1 cellular context compared by ENCODE assay signal in the genomic region with DNA sequence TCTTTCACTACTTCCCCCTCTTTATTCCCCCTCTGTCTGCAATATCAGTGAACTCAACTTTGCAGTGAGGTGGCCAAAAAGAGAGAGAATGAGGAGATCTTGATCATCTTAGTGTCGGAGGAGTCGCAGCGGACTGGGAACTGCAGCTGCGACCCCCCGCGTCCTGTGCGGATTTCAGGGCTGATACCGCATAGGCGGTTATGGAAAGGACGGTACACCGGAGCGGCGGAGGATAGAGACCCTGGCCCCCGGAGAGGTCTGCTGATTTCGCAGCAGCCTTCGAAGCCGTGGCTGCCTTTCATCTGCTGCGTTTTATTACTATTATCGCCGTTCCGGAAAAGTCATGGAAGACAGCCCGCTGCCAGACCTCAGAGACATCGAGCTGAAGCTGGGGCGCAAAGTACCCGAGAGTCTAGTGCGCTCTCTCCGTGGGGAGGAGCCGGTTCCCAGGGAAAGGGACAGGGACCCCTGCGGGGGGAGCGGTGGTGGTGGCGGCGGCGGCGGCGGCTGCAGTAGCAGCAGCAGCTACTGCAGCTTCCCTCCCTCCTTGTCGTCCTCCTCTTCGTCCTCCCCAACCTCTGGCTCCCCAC.
A peak's percentile ranks its signal among the peaks of the same experiment; 100 is the strongest.
TF ChIP-seq lines count a peak whose summit lies in the region.

No MANE protein-coding gene starts in this region.

TF ChIP-seq in HepG2, 621 proteins besides CTCF, POLR2A, EP300 and RAD21 (continued from another document and continues in another):
- TF ChIP-seq, protein P1, sequence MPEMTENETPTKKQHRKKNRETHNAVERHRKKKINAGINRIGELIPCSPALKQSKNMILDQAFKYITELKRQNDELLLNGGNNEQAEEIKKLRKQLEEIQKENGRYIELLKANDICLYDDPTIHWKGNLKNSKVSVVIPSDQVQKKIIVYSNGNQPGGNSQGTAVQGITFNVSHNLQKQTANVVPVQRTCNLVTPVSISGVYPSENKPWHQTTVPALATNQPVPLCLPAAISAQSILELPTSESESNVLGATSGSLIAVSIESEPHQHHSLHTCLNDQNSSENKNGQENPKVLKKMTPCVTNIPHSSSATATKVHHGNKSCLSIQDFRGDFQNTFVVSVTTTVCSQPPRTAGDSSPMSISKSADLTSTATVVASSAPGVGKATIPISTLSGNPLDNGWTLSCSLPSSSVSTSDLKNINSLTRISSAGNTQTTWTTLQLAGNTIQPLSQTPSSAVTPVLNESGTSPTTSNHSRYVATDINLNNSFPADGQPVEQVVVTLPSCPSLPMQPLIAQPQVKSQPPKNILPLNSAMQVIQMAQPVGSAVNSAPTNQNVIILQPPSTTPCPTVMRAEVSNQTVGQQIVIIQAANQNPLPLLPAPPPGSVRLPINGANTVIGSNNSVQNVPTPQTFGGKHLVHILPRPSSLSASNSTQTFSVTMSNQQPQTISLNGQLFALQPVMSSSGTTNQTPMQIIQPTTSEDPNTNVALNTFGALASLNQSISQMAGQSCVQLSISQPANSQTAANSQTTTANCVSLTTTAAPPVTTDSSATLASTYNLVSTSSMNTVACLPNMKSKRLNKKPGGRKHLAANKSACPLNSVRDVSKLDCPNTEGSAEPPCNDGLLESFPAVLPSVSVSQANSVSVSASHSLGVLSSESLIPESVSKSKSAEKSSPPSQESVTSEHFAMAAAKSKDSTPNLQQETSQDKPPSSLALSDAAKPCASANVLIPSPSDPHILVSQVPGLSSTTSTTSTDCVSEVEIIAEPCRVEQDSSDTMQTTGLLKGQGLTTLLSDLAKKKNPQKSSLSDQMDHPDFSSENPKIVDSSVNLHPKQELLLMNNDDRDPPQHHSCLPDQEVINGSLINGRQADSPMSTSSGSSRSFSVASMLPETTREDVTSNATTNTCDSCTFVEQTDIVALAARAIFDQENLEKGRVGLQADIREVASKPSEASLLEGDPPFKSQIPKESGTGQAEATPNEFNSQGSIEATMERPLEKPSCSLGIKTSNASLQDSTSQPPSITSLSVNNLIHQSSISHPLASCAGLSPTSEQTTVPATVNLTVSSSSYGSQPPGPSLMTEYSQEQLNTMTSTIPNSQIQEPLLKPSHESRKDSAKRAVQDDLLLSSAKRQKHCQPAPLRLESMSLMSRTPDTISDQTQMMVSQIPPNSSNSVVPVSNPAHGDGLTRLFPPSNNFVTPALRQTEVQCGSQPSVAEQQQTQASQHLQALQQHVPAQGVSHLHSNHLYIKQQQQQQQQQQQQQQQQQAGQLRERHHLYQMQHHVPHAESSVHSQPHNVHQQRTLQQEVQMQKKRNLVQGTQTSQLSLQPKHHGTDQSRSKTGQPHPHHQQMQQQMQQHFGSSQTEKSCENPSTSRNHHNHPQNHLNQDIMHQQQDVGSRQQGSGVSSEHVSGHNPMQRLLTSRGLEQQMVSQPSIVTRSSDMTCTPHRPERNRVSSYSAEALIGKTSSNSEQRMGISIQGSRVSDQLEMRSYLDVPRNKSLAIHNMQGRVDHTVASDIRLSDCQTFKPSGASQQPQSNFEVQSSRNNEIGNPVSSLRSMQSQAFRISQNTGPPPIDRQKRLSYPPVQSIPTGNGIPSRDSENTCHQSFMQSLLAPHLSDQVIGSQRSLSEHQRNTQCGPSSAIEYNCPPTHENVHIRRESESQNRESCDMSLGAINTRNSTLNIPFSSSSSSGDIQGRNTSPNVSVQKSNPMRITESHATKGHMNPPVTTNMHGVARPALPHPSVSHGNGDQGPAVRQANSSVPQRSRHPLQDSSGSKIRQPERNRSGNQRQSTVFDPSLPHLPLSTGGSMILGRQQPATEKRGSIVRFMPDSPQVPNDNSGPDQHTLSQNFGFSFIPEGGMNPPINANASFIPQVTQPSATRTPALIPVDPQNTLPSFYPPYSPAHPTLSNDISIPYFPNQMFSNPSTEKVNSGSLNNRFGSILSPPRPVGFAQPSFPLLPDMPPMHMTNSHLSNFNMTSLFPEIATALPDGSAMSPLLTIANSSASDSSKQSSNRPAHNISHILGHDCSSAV (CRISPR knock-in tag; IDR thresholded peaks at IDR 0.05; ENCODE audit: borderline replicate concordance) = no peak
- no peak for TF ChIP-seq ZBTB7B (CRISPR knock-in tag; IDR thresholded peaks at IDR 0.05)
- no peak for TF ChIP-seq U2AF2 (IDR thresholded peaks at IDR 0.05; ENCODE audit: low read depth, low read length)
- no peak for TF ChIP-seq ZNF282 (IDR thresholded peaks at IDR 0.05; ENCODE audit: partially characterized antibody)
- no peak for TF ChIP-seq MBD4 (IDR thresholded peaks at IDR 0.05; ENCODE audit: borderline replicate concordance, low read length)
- TF ChIP-seq GMEB1 (CRISPR knock-in tag; IDR thresholded peaks at IDR 0.05; ENCODE audit: borderline replicate concordance) = no peak
- TF ChIP-seq ZNF350 (CRISPR knock-in tag; IDR thresholded peaks at IDR 0.05; ENCODE audit: borderline replicate concordance, low read depth) = no peak; the same call in 1 of the 2 replicates
- TF ChIP-seq FOXA3 (CRISPR knock-in tag; IDR thresholded peaks at IDR 0.05) = no peak
- no peak for TF ChIP-seq ZNF737 (CRISPR knock-in tag; IDR thresholded peaks at IDR 0.05; ENCODE audit: borderline replicate concordance)
- TF ChIP-seq SIN3A (IDR thresholded peaks at IDR 0.05; ENCODE audit: borderline replicate concordance, low read depth, low read length) = no peak
- TF ChIP-seq KLF12 (CRISPR knock-in tag; IDR thresholded peaks at IDR 0.05; ENCODE audit: borderline replicate concordance) = 0 out of 2 replicates have a peak, but pooled peaks have one; percentile 10
- no peak for TF ChIP-seq IKZF4 (CRISPR knock-in tag; IDR thresholded peaks at IDR 0.05; ENCODE audit: borderline replicate concordance, low read depth, not compliant biosample characterization)
- no peak for TF ChIP-seq CCDC6 (CRISPR knock-in tag; IDR thresholded peaks at IDR 0.05)
- TF ChIP-seq, protein P2, sequence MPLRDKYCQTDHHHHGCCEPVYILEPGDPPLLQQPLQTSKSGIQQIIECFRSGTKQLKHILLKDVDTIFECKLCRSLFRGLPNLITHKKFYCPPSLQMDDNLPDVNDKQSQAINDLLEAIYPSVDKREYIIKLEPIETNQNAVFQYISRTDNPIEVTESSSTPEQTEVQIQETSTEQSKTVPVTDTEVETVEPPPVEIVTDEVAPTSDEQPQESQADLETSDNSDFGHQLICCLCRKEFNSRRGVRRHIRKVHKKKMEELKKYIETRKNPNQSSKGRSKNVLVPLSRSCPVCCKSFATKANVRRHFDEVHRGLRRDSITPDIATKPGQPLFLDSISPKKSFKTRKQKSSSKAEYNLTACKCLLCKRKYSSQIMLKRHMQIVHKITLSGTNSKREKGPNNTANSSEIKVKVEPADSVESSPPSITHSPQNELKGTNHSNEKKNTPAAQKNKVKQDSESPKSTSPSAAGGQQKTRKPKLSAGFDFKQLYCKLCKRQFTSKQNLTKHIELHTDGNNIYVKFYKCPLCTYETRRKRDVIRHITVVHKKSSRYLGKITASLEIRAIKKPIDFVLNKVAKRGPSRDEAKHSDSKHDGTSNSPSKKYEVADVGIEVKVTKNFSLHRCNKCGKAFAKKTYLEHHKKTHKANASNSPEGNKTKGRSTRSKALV (CRISPR knock-in tag; IDR thresholded peaks at IDR 0.05) = peak; percentile 63; the same call in 1 of the 2 replicates
- TF ChIP-seq ZNF772 (CRISPR knock-in tag; IDR thresholded peaks at IDR 0.05) = 0 out of 2 replicates have a peak, but pooled peaks have one; percentile 5
- TF ChIP-seq, protein P3, sequence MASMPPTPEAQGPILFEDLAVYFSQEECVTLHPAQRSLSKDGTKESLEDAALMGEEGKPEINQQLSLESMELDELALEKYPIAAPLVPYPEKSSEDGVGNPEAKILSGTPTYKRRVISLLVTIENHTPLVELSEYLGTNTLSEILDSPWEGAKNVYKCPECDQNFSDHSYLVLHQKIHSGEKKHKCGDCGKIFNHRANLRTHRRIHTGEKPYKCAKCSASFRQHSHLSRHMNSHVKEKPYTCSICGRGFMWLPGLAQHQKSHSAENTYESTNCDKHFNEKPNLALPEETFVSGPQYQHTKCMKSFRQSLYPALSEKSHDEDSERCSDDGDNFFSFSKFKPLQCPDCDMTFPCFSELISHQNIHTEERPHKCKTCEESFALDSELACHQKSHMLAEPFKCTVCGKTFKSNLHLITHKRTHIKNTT (CRISPR knock-in tag; IDR thresholded peaks at IDR 0.05) = no peak
- no peak for TF ChIP-seq RBFOX2 (IDR thresholded peaks at IDR 0.05; ENCODE audit: low read depth, low read length)
- no peak for TF ChIP-seq ZBTB2 (CRISPR knock-in tag; IDR thresholded peaks at IDR 0.05; ENCODE audit: low read depth)
- TF ChIP-seq ZBTB20 (CRISPR knock-in tag; IDR thresholded peaks at IDR 0.05; ENCODE audit: borderline replicate concordance, low read depth) = no peak
- TF ChIP-seq ZNF773 (CRISPR knock-in tag; IDR thresholded peaks at IDR 0.05; ENCODE audit: borderline replicate concordance) = no peak
- no peak for TF ChIP-seq HBP1 (CRISPR knock-in tag; IDR thresholded peaks at IDR 0.05; ENCODE audit: low read depth)
- peak; percentile 26 for TF ChIP-seq HNRNPK (IDR thresholded peaks at IDR 0.05; ENCODE audit: low read depth, low read length, poor library complexity, severe bottlenecking)
- no peak for TF ChIP-seq SUZ12 (IDR thresholded peaks at IDR 0.05; ENCODE audit: low read depth, low read length)
- no peak for TF ChIP-seq BRD4 (CRISPR knock-in tag; IDR thresholded peaks at IDR 0.05)
- no peak; the same call in 1 of the 2 replicates for TF ChIP-seq KAT8 (CRISPR knock-in tag; IDR thresholded peaks at IDR 0.05)
- TF ChIP-seq, protein P4, sequence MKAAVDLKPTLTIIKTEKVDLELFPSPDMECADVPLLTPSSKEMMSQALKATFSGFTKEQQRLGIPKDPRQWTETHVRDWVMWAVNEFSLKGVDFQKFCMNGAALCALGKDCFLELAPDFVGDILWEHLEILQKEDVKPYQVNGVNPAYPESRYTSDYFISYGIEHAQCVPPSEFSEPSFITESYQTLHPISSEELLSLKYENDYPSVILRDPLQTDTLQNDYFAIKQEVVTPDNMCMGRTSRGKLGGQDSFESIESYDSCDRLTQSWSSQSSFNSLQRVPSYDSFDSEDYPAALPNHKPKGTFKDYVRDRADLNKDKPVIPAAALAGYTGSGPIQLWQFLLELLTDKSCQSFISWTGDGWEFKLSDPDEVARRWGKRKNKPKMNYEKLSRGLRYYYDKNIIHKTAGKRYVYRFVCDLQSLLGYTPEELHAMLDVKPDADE (CRISPR knock-in tag; IDR thresholded peaks at IDR 0.05) = no peak
- TF ChIP-seq ZNF335 (CRISPR knock-in tag; IDR thresholded peaks at IDR 0.05) = no peak
- no peak for TF ChIP-seq DZIP1 (CRISPR knock-in tag; IDR thresholded peaks at IDR 0.05)
